18 cellular contexts compared by ENCODE assay signal in genomic region chr10:119024882-119025281, GRCh38. TPM values are rescaled to one million over a fixed set of nuclear protein-coding genes. Genes with fewer than 3 reads are reported as not detected.
DNase-seq lines count a peak whose midpoint lies in the region; ATAC-seq, FAIRE-seq and TF ChIP-seq lines count a peak whose summit lies in the region.
"Had no signal": no experiment of that assay in that cellular context is flagged by ENCODE, and none has a peak within 500 bp of the region (broad histone marks: within the 10 kb centered on the region; RNA-seq: fewer than 3 reads in every experiment).

No MANE protein-coding gene starts in this region.

- intact Hi-C loops in lower lobe of right lung (cut with DNase I) (no loop called here), sciatic nerve (cut with DNase I) (no loop called here)

- H3K9me3 ChIP-seq in lower lobe of right lung (no peaks in the 10 kb centered on the region), thoracic aorta (no peaks in the 10 kb centered on the region)
- H3K9me3 ChIP-seq: BLaER1 treated with 17β-estradiol and CSF1 and Interleukin-3, amounts not matched to agents 10 nM and 100 nM; ovary; spleen had no signal

- ATAC-seq in activated CD8-positive, alpha-beta memory T cell treated with anti-CD3 and anti-CD28 coated beads, Interleukin-2, amount 10 ng/mL, durations not matched to agents 7 days and 5 days: no peak
- ATAC-seq in lower lobe of right lung (no peak), thoracic aorta (ENCODE audit: insufficient number of reproducible peaks, low FRiP score, low read depth) (no peak), sciatic nerve (no peak)
- ATAC-seq: naive thymus-derived CD4-positive, alpha-beta T cell; T-cell had no signal

- H3K27ac Mint-ChIP-seq in activated CD8-positive, alpha-beta memory T cell treated with anti-CD3 and anti-CD28 coated beads, Interleukin-2, amount 10 ng/mL, durations not matched to agents 7 days and 5 days: no peak overlapping the region
- H3K27ac Mint-ChIP-seq: activated CD4-positive, alpha-beta memory T cell treated with anti-CD3 and anti-CD28 coated beads, Interleukin-2, amount 10 ng/mL, durations not matched to agents 7 days and 5 days; activated naive CD8-positive, alpha-beta T cell treated with anti-CD3 and anti-CD28 coated beads for 36 hours; naive thymus-derived CD4-positive, alpha-beta T cell; T-cell had no signal

- H3K9me3 Mint-ChIP-seq in activated CD8-positive, alpha-beta memory T cell treated with anti-CD3 and anti-CD28 coated beads, Interleukin-2, amount 10 ng/mL, durations not matched to agents 7 days and 5 days (ENCODE audit: low read depth): no peaks in the 10 kb centered on the region
- H3K9me3 Mint-ChIP-seq: activated CD4-positive, alpha-beta memory T cell treated with anti-CD3 and anti-CD28 coated beads, Interleukin-2, amount 10 ng/mL, durations not matched to agents 7 days and 5 days; activated naive CD8-positive, alpha-beta T cell treated with anti-CD3 and anti-CD28 coated beads for 36 hours; T-cell had no signal

- H3K27me3 Mint-ChIP-seq in activated CD8-positive, alpha-beta memory T cell treated with anti-CD3 and anti-CD28 coated beads, Interleukin-2, amount 10 ng/mL, durations not matched to agents 7 days and 5 days: peaks cover 13% of the 10 kb centered on the region
- H3K27me3 Mint-ChIP-seq: T-cell had no signal

- H3K36me3 ChIP-seq in lower lobe of right lung: no peaks in the 10 kb centered on the region
- no peaks in the 10 kb centered on the region for H3K36me3 ChIP-seq in thoracic aorta
- H3K36me3 ChIP-seq: BLaER1 treated with 17β-estradiol and CSF1 and Interleukin-3, amounts not matched to agents 10 nM and 100 nM; ovary; spleen had no signal

- H3K27ac ChIP-seq in lower lobe of right lung (peak overlapping the region; percentile 79), thoracic aorta (peak overlapping the region; percentile 90 to 91)
- H3K27ac ChIP-seq: BLaER1 treated with 17β-estradiol and CSF1 and Interleukin-3, amounts not matched to agents 10 nM and 100 nM; ovary; spleen had no signal

- H3K4me3 ChIP-seq in lower lobe of right lung: no peak overlapping the region
- no peak overlapping the region for H3K4me3 ChIP-seq in thoracic aorta
- H3K4me3 ChIP-seq: BLaER1 treated with 17β-estradiol and CSF1 and Interleukin-3, amounts not matched to agents 10 nM and 100 nM; ovary; spleen had no signal

- TF ChIP-seq CTCF in lower lobe of right lung (IDR thresholded peaks at IDR 0.05) (no peak), thoracic aorta (IDR thresholded peaks at IDR 0.05) (no peak)

- peak; percentile 19 for DNase-seq in activated CD8-positive, alpha-beta memory T cell treated with anti-CD3 and anti-CD28 coated beads for 24 hours
- no peak for DNase-seq in activated CD8-positive, alpha-beta memory T cell treated with anti-CD3 and anti-CD28 coated beads, Interleukin-2, amount 10 ng/mL, durations not matched to agents 7 days and 5 days
- DNase-seq in RPMI7951 (ENCODE audit: low read depth) (peak; percentile 81), lower lobe of right lung (no peak), thoracic aorta (ENCODE audit: low spot score) (no peak), SIG-M5 treated with dmso at 0.1 percent for 504 hours (lab: John Stamatoyannopoulos, UW; ENCODE audit: unreplicated experiment) (no peak), sciatic nerve (ENCODE audit: low spot score) (no peak), frontal cortex (ENCODE audit: low spot score in 2 of 2) (no peak)
- DNase-seq: activated CD4-positive, alpha-beta memory T cell treated with anti-CD3 and anti-CD28 coated beads, Interleukin-2, amount 10 ng/mL, durations not matched to agents 7 days and 5 days; activated naive CD8-positive, alpha-beta T cell treated with anti-CD3 and anti-CD28 coated beads for 36 hours; DMS 273 treated with DMSO at 0.1 percent for 48 hours; naive thymus-derived CD4-positive, alpha-beta T cell; spleen; T-cell had no signal

- no peak overlapping the region for H3K4me3 Mint-ChIP-seq in activated CD8-positive, alpha-beta memory T cell treated with anti-CD3 and anti-CD28 coated beads, Interleukin-2, amount 10 ng/mL, durations not matched to agents 7 days and 5 days
- H3K4me3 Mint-ChIP-seq: activated CD4-positive, alpha-beta memory T cell treated with anti-CD3 and anti-CD28 coated beads, Interleukin-2, amount 10 ng/mL, durations not matched to agents 7 days and 5 days; activated naive CD8-positive, alpha-beta T cell treated with anti-CD3 and anti-CD28 coated beads for 36 hours; naive thymus-derived CD4-positive, alpha-beta T cell; T-cell had no signal

- H3K27me3 ChIP-seq in lower lobe of right lung (ENCODE audit: low read depth) (no peaks in the 10 kb centered on the region), thoracic aorta (replicated peaks; ENCODE audit: insufficient read depth) (no peaks in the 10 kb centered on the region)
- H3K27me3 ChIP-seq: ovary had no signal

- H3K4me1 ChIP-seq in lower lobe of right lung: peaks cover 20% of the 10 kb centered on the region
- H3K4me1 ChIP-seq in thoracic aorta (ENCODE audit: control insufficient read depth in 1 of 2, low read depth in 2 of 2): peaks cover 12 to 56% of the 10 kb centered on the region in 2 donors

- H3K36me3 Mint-ChIP-seq in activated CD8-positive, alpha-beta memory T cell treated with anti-CD3 and anti-CD28 coated beads, Interleukin-2, amount 10 ng/mL, durations not matched to agents 7 days and 5 days: no peaks in the 10 kb centered on the region
- H3K36me3 Mint-ChIP-seq: activated naive CD8-positive, alpha-beta T cell treated with anti-CD3 and anti-CD28 coated beads for 36 hours; naive thymus-derived CD4-positive, alpha-beta T cell; T-cell had no signal

- CTCF ChIA-PET in activated CD8-positive, alpha-beta memory T cell treated with anti-CD3 and anti-CD28 coated beads, Interleukin-2, amount 10 ng/mL, durations not matched to agents 7 days and 5 days (lab: Charles Lee): no interaction called here

- peaks cover 2% of the 10 kb centered on the region for H3K4me1 Mint-ChIP-seq in activated CD8-positive, alpha-beta memory T cell treated with anti-CD3 and anti-CD28 coated beads, Interleukin-2, amount 10 ng/mL, durations not matched to agents 7 days and 5 days
- H3K4me1 Mint-ChIP-seq: activated CD4-positive, alpha-beta memory T cell treated with anti-CD3 and anti-CD28 coated beads, Interleukin-2, amount 10 ng/mL, durations not matched to agents 7 days and 5 days; activated naive CD8-positive, alpha-beta T cell treated with anti-CD3 and anti-CD28 coated beads for 36 hours had no signal

- no peak for FAIRE-seq in frontal cortex (lab: Jason Lieb, UNC)
- FAIRE-seq: GM18507, H1 had no signal

RNA-seq across cellular contexts. Expression of gene NANOS1, which starts 4.6 kb away (rescaled TPM):
- total RNA-seq in activated CD8-positive, alpha-beta memory T cell treated with anti-CD3 and anti-CD28 coated beads, Interleukin-2, amount 10 ng/mL, durations not matched to agents 7 days and 5 days: under 1 TPM; 0.23 to 0.28 TPM
- 1.1 and 1.6 TPM in 2 replicates for total RNA-seq in RPMI7951 (2014; rRNA removed; shearing (Covaris generic))
- total RNA-seq in lower lobe of right lung (1.9 TPM), thoracic aorta (1 to 10 TPM; 1.4 to 5.4 TPM), sciatic nerve (3.5 TPM), frontal cortex (7.3 TPM)

RNA-seq across cellular contexts. Expression of gene EIF3A, which starts 55.7 kb away (rescaled TPM):
- 100 to 1,000 TPM; 131 to 162 TPM for total RNA-seq in activated CD8-positive, alpha-beta memory T cell treated with anti-CD3 and anti-CD28 coated beads, Interleukin-2, amount 10 ng/mL, durations not matched to agents 7 days and 5 days
- total RNA-seq in RPMI7951 (2014; rRNA removed; shearing (Covaris generic)): 46.7 and 50.8 TPM in 2 replicates
- total RNA-seq in lower lobe of right lung (94.7 TPM), thoracic aorta (100 to 1,000 TPM in 1 of 2 donors, 10 to 100 TPM in 1; 70.8 to 135 TPM), sciatic nerve (96.5 TPM), frontal cortex (66.4 TPM)

Comparison
In these comparisons a context has a peak if more than half of its experiments do, and no peak if none do; other contexts are left out.
1. DNase-seq: peak in activated CD8-positive, alpha-beta memory T cell treated with anti-CD3 and anti-CD28 coated beads for 24 hours (single experiment) and RPMI7951 (single experiment); none in activated CD8-positive, alpha-beta memory T cell treated with anti-CD3 and anti-CD28 coated beads, Interleukin-2, amount 10 ng/mL, durations not matched to agents 7 days and 5 days (single experiment), lower lobe of right lung (single experiment), thoracic aorta (single experiment), SIG-M5 treated with dmso at 0.1 percent for 504 hours (single experiment), sciatic nerve (single experiment) and frontal cortex (0 of 2).